Comparison of ENCODE assay signal across 1 cellular context in the genomic region with DNA sequence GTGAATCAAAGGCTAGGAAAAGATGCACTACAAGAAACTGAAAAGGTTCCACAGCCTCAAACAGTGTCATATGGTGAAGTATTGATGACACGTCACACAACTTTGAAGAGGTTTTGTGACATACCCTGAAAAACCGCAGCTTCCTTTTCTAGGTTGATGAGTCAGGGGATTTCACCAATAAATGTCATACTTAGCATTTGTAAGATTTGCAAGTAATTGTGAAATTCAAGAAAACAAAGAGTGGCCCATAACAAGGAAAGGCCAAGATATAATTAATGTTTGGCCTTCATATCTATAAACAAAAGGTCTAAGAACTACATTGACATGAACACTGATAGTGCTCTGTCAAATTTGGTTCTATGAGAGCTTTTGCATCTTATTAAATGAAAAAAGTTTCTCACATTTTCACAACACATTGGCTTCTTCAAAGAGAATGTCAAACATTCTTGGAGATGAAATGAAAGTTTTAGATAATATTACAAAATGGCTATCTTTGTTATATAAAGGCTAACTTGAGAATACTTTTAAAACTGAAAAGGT.
TF ChIP-seq lines count a peak whose summit lies in the region.

No MANE protein-coding gene starts in this region.

TF ChIP-seq in K562, 482 proteins besides CTCF, POLR2A, EP300 and RAD21 (continued from another document and continues in another):
- TF ChIP-seq, protein P1, sequence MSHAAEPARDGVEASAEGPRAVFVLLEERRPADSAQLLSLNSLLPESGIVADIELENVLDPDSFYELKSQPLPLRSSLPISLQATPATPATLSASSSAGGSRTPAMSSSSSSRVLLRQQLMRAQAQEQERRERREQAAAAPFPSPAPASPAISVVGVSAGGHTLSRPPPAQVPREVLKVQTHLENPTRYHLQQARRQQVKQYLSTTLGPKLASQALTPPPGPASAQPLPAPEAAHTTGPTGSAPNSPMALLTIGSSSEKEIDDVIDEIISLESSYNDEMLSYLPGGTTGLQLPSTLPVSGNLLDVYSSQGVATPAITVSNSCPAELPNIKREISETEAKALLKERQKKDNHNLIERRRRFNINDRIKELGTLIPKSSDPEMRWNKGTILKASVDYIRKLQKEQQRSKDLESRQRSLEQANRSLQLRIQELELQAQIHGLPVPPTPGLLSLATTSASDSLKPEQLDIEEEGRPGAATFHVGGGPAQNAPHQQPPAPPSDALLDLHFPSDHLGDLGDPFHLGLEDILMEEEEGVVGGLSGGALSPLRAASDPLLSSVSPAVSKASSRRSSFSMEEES (CRISPR knock-in tag; IDR thresholded peaks at IDR 0.05), result no peak
- peak in 1 of 2 experiments; percentile 9; a peak in 1 of 4 replicates for TF ChIP-seq HDAC1 (IDR thresholded peaks at IDR 0.05)
- peak; percentile 81 for TF ChIP-seq ZNF644 (tag; IDR thresholded peaks at IDR 0.05; ENCODE audit: low read depth)
- peak; percentile 96; the same call in 1 of the 2 replicates for TF ChIP-seq ESRRA (IDR thresholded peaks at IDR 0.05; ENCODE audit: borderline replicate concordance, low read depth)
- peak; percentile 72 for TF ChIP-seq SMARCC2 (IDR thresholded peaks at IDR 0.05; ENCODE audit: low read depth)
- TF ChIP-seq ETV5 (CRISPR knock-in tag; IDR thresholded peaks at IDR 0.05; ENCODE audit: low read depth), result peak; percentile 92
- TF ChIP-seq ZEB2 (IDR thresholded peaks at IDR 0.05), result peak; percentile 48; the same call in 1 of the 2 replicates
- TF ChIP-seq, protein P2, sequence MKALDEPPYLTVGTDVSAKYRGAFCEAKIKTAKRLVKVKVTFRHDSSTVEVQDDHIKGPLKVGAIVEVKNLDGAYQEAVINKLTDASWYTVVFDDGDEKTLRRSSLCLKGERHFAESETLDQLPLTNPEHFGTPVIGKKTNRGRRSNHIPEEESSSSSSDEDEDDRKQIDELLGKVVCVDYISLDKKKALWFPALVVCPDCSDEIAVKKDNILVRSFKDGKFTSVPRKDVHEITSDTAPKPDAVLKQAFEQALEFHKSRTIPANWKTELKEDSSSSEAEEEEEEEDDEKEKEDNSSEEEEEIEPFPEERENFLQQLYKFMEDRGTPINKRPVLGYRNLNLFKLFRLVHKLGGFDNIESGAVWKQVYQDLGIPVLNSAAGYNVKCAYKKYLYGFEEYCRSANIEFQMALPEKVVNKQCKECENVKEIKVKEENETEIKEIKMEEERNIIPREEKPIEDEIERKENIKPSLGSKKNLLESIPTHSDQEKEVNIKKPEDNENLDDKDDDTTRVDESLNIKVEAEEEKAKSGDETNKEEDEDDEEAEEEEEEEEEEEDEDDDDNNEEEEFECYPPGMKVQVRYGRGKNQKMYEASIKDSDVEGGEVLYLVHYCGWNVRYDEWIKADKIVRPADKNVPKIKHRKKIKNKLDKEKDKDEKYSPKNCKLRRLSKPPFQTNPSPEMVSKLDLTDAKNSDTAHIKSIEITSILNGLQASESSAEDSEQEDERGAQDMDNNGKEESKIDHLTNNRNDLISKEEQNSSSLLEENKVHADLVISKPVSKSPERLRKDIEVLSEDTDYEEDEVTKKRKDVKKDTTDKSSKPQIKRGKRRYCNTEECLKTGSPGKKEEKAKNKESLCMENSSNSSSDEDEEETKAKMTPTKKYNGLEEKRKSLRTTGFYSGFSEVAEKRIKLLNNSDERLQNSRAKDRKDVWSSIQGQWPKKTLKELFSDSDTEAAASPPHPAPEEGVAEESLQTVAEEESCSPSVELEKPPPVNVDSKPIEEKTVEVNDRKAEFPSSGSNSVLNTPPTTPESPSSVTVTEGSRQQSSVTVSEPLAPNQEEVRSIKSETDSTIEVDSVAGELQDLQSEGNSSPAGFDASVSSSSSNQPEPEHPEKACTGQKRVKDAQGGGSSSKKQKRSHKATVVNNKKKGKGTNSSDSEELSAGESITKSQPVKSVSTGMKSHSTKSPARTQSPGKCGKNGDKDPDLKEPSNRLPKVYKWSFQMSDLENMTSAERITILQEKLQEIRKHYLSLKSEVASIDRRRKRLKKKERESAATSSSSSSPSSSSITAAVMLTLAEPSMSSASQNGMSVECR (CRISPR knock-in tag; IDR thresholded peaks at IDR 0.05), result no peak
- TF ChIP-seq, protein P3, sequence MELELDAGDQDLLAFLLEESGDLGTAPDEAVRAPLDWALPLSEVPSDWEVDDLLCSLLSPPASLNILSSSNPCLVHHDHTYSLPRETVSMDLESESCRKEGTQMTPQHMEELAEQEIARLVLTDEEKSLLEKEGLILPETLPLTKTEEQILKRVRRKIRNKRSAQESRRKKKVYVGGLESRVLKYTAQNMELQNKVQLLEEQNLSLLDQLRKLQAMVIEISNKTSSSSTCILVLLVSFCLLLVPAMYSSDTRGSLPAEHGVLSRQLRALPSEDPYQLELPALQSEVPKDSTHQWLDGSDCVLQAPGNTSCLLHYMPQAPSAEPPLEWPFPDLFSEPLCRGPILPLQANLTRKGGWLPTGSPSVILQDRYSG (tag; conservative IDR thresholded peaks at IDR 0.05; ENCODE audit: low read depth), result peak; percentile 36
- TF ChIP-seq C11orf30 (IDR thresholded peaks at IDR 0.05; ENCODE audit: low read depth), result peak; percentile 98
- TF ChIP-seq ZNF165 (CRISPR knock-in tag; IDR thresholded peaks at IDR 0.05; ENCODE audit: borderline replicate concordance), result no peak
- TF ChIP-seq RCOR1 (IDR thresholded peaks at IDR 0.05; ENCODE audit: borderline replicate concordance in 1 of 2, low read depth in 2 of 2, low read length in 2 of 2), result peak in 1 of 2 experiments; percentile 88; a peak in 2 of 4 replicates
- TF ChIP-seq, protein P4, sequence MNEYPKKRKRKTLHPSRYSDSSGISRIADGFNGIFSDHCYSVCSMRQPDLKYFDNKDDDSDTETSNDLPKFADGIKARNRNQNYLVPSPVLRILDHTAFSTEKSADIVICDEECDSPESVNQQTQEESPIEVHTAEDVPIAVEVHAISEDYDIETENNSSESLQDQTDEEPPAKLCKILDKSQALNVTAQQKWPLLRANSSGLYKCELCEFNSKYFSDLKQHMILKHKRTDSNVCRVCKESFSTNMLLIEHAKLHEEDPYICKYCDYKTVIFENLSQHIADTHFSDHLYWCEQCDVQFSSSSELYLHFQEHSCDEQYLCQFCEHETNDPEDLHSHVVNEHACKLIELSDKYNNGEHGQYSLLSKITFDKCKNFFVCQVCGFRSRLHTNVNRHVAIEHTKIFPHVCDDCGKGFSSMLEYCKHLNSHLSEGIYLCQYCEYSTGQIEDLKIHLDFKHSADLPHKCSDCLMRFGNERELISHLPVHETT (CRISPR knock-in tag; conservative IDR thresholded peaks at IDR 0.05 in 1 of 2, IDR thresholded peaks at IDR 0.05 in 1 of 2), result peak in 1 of 2 experiments; percentile 21; a peak in 1 of 4 replicates
- 0 out of 2 replicates have a peak, but pooled peaks have one; percentile 28 for TF ChIP-seq NCOR1 (IDR thresholded peaks at IDR 0.05)
- TF ChIP-seq ATF1 (CRISPR knock-in tag; IDR thresholded peaks at IDR 0.05), result no peak
- TF ChIP-seq ATF1 (tag; IDR thresholded peaks at IDR 0.05), result peak; percentile 97
- TF ChIP-seq FOSL1 (tag; conservative IDR thresholded peaks at IDR 0.05), result peak; percentile 99
- TF ChIP-seq TARDBP (IDR thresholded peaks at IDR 0.05), result no peak
- peak; percentile 95; the same call in 1 of the 2 replicates for TF ChIP-seq LEF1 (IDR thresholded peaks at IDR 0.05)
- no peak for TF ChIP-seq CC2D1A (IDR thresholded peaks at IDR 0.05)
- TF ChIP-seq, protein P5, sequence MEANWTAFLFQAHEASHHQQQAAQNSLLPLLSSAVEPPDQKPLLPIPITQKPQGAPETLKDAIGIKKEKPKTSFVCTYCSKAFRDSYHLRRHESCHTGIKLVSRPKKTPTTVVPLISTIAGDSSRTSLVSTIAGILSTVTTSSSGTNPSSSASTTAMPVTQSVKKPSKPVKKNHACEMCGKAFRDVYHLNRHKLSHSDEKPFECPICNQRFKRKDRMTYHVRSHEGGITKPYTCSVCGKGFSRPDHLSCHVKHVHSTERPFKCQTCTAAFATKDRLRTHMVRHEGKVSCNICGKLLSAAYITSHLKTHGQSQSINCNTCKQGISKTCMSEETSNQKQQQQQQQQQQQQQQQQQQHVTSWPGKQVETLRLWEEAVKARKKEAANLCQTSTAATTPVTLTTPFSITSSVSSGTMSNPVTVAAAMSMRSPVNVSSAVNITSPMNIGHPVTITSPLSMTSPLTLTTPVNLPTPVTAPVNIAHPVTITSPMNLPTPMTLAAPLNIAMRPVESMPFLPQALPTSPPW (CRISPR knock-in tag; IDR thresholded peaks at IDR 0.05), result peak; percentile 34
- TF ChIP-seq, protein P6, sequence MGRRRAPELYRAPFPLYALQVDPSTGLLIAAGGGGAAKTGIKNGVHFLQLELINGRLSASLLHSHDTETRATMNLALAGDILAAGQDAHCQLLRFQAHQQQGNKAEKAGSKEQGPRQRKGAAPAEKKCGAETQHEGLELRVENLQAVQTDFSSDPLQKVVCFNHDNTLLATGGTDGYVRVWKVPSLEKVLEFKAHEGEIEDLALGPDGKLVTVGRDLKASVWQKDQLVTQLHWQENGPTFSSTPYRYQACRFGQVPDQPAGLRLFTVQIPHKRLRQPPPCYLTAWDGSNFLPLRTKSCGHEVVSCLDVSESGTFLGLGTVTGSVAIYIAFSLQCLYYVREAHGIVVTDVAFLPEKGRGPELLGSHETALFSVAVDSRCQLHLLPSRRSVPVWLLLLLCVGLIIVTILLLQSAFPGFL (CRISPR knock-in tag; IDR thresholded peaks at IDR 0.05), result no peak
- TF ChIP-seq JUND (IDR thresholded peaks at IDR 0.05; ENCODE audit: borderline replicate concordance, low read depth, low read length), result peak; percentile 96
- peak; percentile 96 for TF ChIP-seq JUND (tag; IDR thresholded peaks at IDR 0.05; ENCODE audit: borderline replicate concordance, low read depth, low read length)
- TF ChIP-seq, protein P7, sequence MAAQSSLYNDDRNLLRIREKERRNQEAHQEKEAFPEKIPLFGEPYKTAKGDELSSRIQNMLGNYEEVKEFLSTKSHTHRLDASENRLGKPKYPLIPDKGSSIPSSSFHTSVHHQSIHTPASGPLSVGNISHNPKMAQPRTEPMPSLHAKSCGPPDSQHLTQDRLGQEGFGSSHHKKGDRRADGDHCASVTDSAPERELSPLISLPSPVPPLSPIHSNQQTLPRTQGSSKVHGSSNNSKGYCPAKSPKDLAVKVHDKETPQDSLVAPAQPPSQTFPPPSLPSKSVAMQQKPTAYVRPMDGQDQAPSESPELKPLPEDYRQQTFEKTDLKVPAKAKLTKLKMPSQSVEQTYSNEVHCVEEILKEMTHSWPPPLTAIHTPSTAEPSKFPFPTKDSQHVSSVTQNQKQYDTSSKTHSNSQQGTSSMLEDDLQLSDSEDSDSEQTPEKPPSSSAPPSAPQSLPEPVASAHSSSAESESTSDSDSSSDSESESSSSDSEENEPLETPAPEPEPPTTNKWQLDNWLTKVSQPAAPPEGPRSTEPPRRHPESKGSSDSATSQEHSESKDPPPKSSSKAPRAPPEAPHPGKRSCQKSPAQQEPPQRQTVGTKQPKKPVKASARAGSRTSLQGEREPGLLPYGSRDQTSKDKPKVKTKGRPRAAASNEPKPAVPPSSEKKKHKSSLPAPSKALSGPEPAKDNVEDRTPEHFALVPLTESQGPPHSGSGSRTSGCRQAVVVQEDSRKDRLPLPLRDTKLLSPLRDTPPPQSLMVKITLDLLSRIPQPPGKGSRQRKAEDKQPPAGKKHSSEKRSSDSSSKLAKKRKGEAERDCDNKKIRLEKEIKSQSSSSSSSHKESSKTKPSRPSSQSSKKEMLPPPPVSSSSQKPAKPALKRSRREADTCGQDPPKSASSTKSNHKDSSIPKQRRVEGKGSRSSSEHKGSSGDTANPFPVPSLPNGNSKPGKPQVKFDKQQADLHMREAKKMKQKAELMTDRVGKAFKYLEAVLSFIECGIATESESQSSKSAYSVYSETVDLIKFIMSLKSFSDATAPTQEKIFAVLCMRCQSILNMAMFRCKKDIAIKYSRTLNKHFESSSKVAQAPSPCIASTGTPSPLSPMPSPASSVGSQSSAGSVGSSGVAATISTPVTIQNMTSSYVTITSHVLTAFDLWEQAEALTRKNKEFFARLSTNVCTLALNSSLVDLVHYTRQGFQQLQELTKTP (IDR thresholded peaks at IDR 0.05; ENCODE audit: low read depth in 1 of 2, partially characterized antibody in 2 of 2), result peak; percentile 58 to 76
- peak; percentile 97 for TF ChIP-seq CREM (IDR thresholded peaks at IDR 0.05; ENCODE audit: low read depth)
- no peak for TF ChIP-seq HEY1 (CRISPR knock-in tag; IDR thresholded peaks at IDR 0.05; ENCODE audit: borderline replicate concordance)
- TF ChIP-seq CREB1 (IDR thresholded peaks at IDR 0.05), result peak; percentile 92
- peak; percentile 94 for TF ChIP-seq CREB1 (CRISPR knock-in tag; IDR thresholded peaks at IDR 0.05)
- no peak for TF ChIP-seq ZFPM2 (CRISPR knock-in tag; IDR thresholded peaks at IDR 0.05)
- TF ChIP-seq PTTG1 (tag; IDR thresholded peaks at IDR 0.05; ENCODE audit: low read depth), result no peak; the same call in 1 of the 2 replicates
- TF ChIP-seq ZNF766 (CRISPR knock-in tag; conservative IDR thresholded peaks at IDR 0.05), result peak; percentile 92
- peak; percentile 73 for TF ChIP-seq JUNB (CRISPR knock-in tag; conservative IDR thresholded peaks at IDR 0.05)
- peak; percentile 95 for TF ChIP-seq NFE2 (IDR thresholded peaks at IDR 0.05; ENCODE audit: low read depth)
- TF ChIP-seq, protein P8, sequence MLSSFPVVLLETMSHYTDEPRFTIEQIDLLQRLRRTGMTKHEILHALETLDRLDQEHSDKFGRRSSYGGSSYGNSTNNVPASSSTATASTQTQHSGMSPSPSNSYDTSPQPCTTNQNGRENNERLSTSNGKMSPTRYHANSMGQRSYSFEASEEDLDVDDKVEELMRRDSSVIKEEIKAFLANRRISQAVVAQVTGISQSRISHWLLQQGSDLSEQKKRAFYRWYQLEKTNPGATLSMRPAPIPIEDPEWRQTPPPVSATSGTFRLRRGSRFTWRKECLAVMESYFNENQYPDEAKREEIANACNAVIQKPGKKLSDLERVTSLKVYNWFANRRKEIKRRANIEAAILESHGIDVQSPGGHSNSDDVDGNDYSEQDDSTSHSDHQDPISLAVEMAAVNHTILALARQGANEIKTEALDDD (IDR thresholded peaks at IDR 0.05), result peak; percentile 46; the same call in 1 of the 2 replicates
- no peak; the same call in 1 of the 2 replicates for TF ChIP-seq TAL1 (IDR thresholded peaks at IDR 0.05)
- TF ChIP-seq MAFF (IDR thresholded peaks at IDR 0.05; ENCODE audit: low read length), result peak; percentile 92
- no peak for TF ChIP-seq KLF1 (tag; IDR thresholded peaks at IDR 0.05)
- TF ChIP-seq MEIS2 (IDR thresholded peaks at IDR 0.05; ENCODE audit: partially characterized antibody), result peak; percentile 96
- TF ChIP-seq, protein P9, sequence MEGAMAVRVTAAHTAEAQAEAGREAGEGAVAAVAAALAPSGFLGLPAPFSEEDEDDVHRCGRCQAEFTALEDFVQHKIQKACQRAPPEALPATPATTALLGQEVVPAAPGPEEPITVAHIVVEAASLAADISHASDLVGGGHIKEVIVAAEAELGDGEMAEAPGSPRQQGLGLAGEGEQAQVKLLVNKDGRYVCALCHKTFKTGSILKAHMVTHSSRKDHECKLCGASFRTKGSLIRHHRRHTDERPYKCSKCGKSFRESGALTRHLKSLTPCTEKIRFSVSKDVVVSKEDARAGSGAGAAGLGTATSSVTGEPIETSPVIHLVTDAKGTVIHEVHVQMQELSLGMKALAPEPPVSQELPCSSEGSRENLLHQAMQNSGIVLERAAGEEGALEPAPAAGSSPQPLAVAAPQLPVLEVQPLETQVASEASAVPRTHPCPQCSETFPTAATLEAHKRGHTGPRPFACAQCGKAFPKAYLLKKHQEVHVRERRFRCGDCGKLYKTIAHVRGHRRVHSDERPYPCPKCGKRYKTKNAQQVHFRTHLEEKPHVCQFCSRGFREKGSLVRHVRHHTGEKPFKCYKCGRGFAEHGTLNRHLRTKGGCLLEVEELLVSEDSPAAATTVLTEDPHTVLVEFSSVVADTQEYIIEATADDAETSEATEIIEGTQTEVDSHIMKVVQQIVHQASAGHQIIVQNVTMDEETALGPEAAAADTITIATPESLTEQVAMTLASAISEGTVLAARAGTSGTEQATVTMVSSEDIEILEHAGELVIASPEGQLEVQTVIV (CRISPR knock-in tag; IDR thresholded peaks at IDR 0.05; ENCODE audit: borderline replicate concordance), result no peak
- peak; percentile 32; the same call in 1 of the 2 replicates for TF ChIP-seq PML (IDR thresholded peaks at IDR 0.05; ENCODE audit: low read length)
- no peak for TF ChIP-seq ZNF212 (CRISPR knock-in tag; IDR thresholded peaks at IDR 0.05)
- no peak for TF ChIP-seq ZKSCAN1 (IDR thresholded peaks at IDR 0.05; ENCODE audit: low read depth, low read length)
- no peak for TF ChIP-seq SUPT5H (IDR thresholded peaks at IDR 0.05)
